In genomic region chr4:55781809-55782208, GRCh38 we compare ENCODE assay signal across 30 cellular contexts. TPM values are rescaled to one million over a fixed set of nuclear protein-coding genes. Genes with fewer than 3 reads are reported as not detected.
"Had no signal": no experiment of that assay in that cellular context is flagged by ENCODE, and none has a peak within 500 bp of the region (broad histone marks: within the 10 kb centered on the region; RNA-seq: fewer than 3 reads in every experiment).

No MANE protein-coding gene starts in this region.

- H3K4me1 ChIP-seq: adrenal gland, ascending aorta, heart left ventricle, sigmoid colon, testis had no signal

- H3K36me3 ChIP-seq: adrenal gland, ascending aorta, brain microvascular endothelial cell, heart left ventricle, sigmoid colon had no signal

- H3K4me2 ChIP-seq: smooth muscle cell had no signal

- FAIRE-seq: islet of Langerhans had no signal

- H3K4me3 ChIP-seq: adrenal gland, ascending aorta, heart left ventricle, sigmoid colon, smooth muscle cell, testis had no signal

- H3K9me3 ChIP-seq: adrenal gland, ascending aorta, sigmoid colon, testis had no signal

- H3K27ac ChIP-seq: adrenal gland, ascending aorta, brain microvascular endothelial cell, heart left ventricle, sigmoid colon, testis had no signal

- H3K27me3 ChIP-seq: adrenal gland, ascending aorta, brain microvascular endothelial cell, heart left ventricle, sigmoid colon, testis had no signal

- DNase-seq: activated CD4-positive, alpha-beta T cell treated with anti-CD3 and anti-CD28 coated beads for 36 hours; activated CD4-positive, alpha-beta T cell treated with anti-CD3 and anti-CD28 coated beads, Interleukin-2, amount 50 U/mL, for 48 hours; activated CD8-positive, alpha-beta memory T cell treated with anti-CD3 and anti-CD28 coated beads, Interleukin-2, amount 50 U/mL, for 48 hours; activated naive CD4-positive, alpha-beta T cell; activated T-cell treated with anti-CD3 and anti-CD28 coated beads, Interleukin-2, amount 50 U/mL, for 4 hours; adrenal gland; brain microvascular endothelial cell; caudate nucleus; dermis blood vessel endothelial cell; effector CD8-positive, alpha-beta T cell; erythroblast; heart left ventricle; mesendoderm; naive thymus-derived CD8-positive, alpha-beta T cell; retina; sigmoid colon; stimulated activated CD4-positive, alpha-beta T cell treated with anti-CD3 and anti-CD28 coated beads, Interleukin-15, amount 100 ng/mL, for 24 hours; stimulated activated CD8-positive, alpha-beta memory T cell treated with anti-CD3 and anti-CD28 coated beads, Interleukin-4, amount 100 ng/mL, for 48 hours; stimulated activated naive B cell treated with anti-CD40 and anti-IgM and Interleukin-4, amounts not matched to agents 10 μg/mL and 1 μg/mL and 100 μg/mL, for 72 hours; T-helper 1 cell; testis had no signal

RNA-seq across cellular contexts. Expression of gene EXOC1L, which starts 37.8 kb away (rescaled TPM):
- total RNA-seq: activated CD4-positive, alpha-beta T cell treated with anti-CD3 and anti-CD28 coated beads for 36 hours; activated CD8-positive, alpha-beta memory T cell treated with anti-CD3 and anti-CD28 coated beads for 36 hours; activated T-cell treated with anti-CD3 and anti-CD28 coated beads, Interleukin-2, amount 50 U/mL, for 4 hours; activated T-helper 2 cell treated with anti-CD3 and anti-CD28 coated beads, Interferon-gamma antibody, Interleukin-2, Interleukin-4, amounts not matched to agents 10 μg/mL and 5 μg/mL and 100 μg/mL, durations not matched to agents 14 hours and 24 hours and 36 hours; adrenal gland; ascending aorta; dermis blood vessel endothelial cell; heart left ventricle; lower leg skin; naive thymus-derived CD8-positive, alpha-beta T cell; osteocyte; progenitor cell of endocrine pancreas; sigmoid colon; smooth muscle cell; WTC11 had no signal
- polyA plus RNA-seq: heart left ventricle; naive thymus-derived CD8-positive, alpha-beta T cell; sigmoid colon; smooth muscle cell had no signal
